8 cellular contexts compared by ENCODE assay signal in the genomic region with DNA sequence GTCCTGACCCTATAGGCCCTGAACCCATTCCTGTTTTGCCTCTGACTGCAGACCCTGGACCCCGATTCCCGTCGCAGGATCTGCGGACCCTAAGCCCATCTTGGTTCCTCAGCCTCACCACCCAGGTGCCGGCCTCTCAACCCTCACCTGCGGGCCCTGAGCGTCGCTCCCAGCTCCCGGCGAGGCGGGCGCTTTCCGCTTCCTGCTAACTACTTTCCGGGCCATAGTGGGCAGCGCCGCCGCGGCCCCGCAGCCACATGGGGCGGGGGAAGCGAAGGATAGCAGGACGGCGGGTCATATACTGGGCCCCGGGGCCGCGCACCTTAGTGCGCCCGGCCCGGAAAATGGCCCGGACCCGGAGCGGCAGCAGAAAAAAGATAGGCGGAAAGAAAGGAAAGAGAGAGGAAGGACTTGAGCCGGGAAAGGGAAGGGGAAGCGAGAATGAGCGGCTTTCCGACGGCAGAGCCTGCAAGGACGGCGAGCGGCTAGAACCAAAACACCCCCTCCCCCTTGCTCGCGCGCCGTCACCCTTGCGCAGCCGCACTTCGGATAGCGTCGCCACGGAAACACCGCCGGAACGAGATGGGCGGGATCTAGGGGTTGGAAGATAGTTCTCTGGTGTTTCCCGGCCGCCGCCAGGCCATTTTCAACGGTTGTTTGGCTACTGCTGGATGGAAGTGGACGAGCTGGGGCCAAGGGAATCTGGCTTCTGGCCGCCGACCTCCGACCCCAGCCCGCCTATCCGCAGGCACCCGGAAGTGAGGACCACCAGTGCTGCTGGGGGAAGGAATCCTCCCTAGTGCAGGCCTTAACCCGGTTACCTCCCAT. TPM values are rescaled to one million over a fixed set of nuclear protein-coding genes. Genes with fewer than 3 reads are reported as not detected.
DNase-seq lines count a peak whose midpoint lies in the region; ATAC-seq, FAIRE-seq and TF ChIP-seq lines count a peak whose summit lies in the region.

DCAF12 (minus strand) TSS at position 492 of the 828 bp plus-strand sequence; CDS start at position 225, 267 bp downstream.

- H3K4me1 ChIP-seq in HUES6 (ENCODE audit: control insufficient read depth, insufficient read depth, low read length), result peaks cover 14% of the 10 kb centered on the region
- peaks cover 57% of the 10 kb centered on the region for H3K4me1 ChIP-seq in OCI-LY1 (ENCODE audit: insufficient read depth, low read length, severe bottlenecking)
- H3K4me1 ChIP-seq in mononuclear cell (ENCODE audit: insufficient read depth, low read length), result peaks cover 49% of the 10 kb centered on the region

- H3K79me2 ChIP-seq in OCI-LY1 (ENCODE audit: insufficient read depth, low read length), result peaks cover 40% of the 10 kb centered on the region

- peak within 1 kb of the TSS; percentile 92 for H3K9ac ChIP-seq in HUES6 (ENCODE audit: low read length)
- H3K9ac ChIP-seq in OCI-LY1 (ENCODE audit: low read length), result peak within 1 kb of the TSS; percentile 91

- no peaks in the 10 kb centered on the region for H3K9me2 ChIP-seq in OCI-LY1 (ENCODE audit: low read depth, low read length)

- H3K9me3 ChIP-seq in HUES6 (ENCODE audit: control insufficient read depth, insufficient read depth, low read depth, low read length) (no peaks in the 10 kb centered on the region), OCI-LY1 (ENCODE audit: low read length) (no peaks in the 10 kb centered on the region), mononuclear cell (ENCODE audit: low read depth, low read length) (no peaks in the 10 kb centered on the region)

- H4K20me1 ChIP-seq in OCI-LY1 (ENCODE audit: insufficient read depth, low read length), result no peaks in the 10 kb centered on the region

- H3K27ac ChIP-seq in HUES6 (ENCODE audit: low read depth, low read length), result peak within 1 kb of the TSS; percentile 76
- peak within 1 kb of the TSS; percentile 94 for H3K27ac ChIP-seq in OCI-LY1 (ENCODE audit: low read depth, low read length, poor library complexity, severe bottlenecking)

- DNase-seq in D721Med (ENCODE audit: insufficient read length, low spot score), result peak; percentile 90
- peak; percentile 84 for DNase-seq in activated T-cell treated with anti-CD3 and anti-CD28 coated beads for 4 hours
- peak; percentile 92 for DNase-seq in epithelial cell of esophagus (ENCODE audit: low read depth)
- DNase-seq in stimulated activated CD8-positive, alpha-beta memory T cell treated with anti-CD3 and anti-CD28 coated beads, Interleukin-2, amount 100 ng/mL, for 48 hours (ENCODE audit: low read depth in 2 of 2), result peak; percentile 83 to 85

- H3K4me3 ChIP-seq in HUES6 (ENCODE audit: low read depth, low read length) (peak within 1 kb of the TSS; percentile 97), OCI-LY1 (ENCODE audit: low read depth, low read length, poor library complexity, severe bottlenecking) (peak within 1 kb of the TSS; percentile 82), epithelial cell of esophagus (ENCODE audit: low read length) (peak within 1 kb of the TSS; percentile 99), mononuclear cell (ENCODE audit: low read length) (peak within 1 kb of the TSS; percentile 60)

- H3F3A ChIP-seq in OCI-LY1 (ENCODE audit: insufficient read depth, low read length), result peaks cover 6% of the 10 kb centered on the region; the same call in 1 of the 2 replicates

- H2AFZ ChIP-seq in OCI-LY1 (ENCODE audit: low read length), result no peak within 1 kb of the TSS

- peak; percentile 77 for ATAC-seq in GM21423 (IDR thresholded peaks at IDR 0.05; ENCODE audit: unreplicated experiment)

- H3K27me3 ChIP-seq in HUES6 (ENCODE audit: control insufficient read depth, insufficient read depth, low read length) (no peaks in the 10 kb centered on the region), OCI-LY1 (ENCODE audit: insufficient read depth, low read length) (no peaks in the 10 kb centered on the region), mononuclear cell (ENCODE audit: insufficient read depth, low read length) (no peaks in the 10 kb centered on the region)

- FAIRE-seq in D721Med (lab: Jason Lieb, UNC), result no peak

- peak within 1 kb of the TSS; percentile 96 for H3K4me2 ChIP-seq in OCI-LY1 (ENCODE audit: low read length)

- H3K36me3 ChIP-seq in HUES6 (ENCODE audit: control insufficient read depth, insufficient read depth, low read length), result peaks cover 24% of the 10 kb centered on the region
- peaks cover 38% of the 10 kb centered on the region for H3K36me3 ChIP-seq in OCI-LY1 (ENCODE audit: insufficient read depth, low read length)

- no peak for TF ChIP-seq CTCF in D721Med (IDR thresholded peaks at IDR 0.05; ENCODE audit: insufficient read depth, missing control alignments)
- no peak for TF ChIP-seq CTCF in OCI-LY1 (IDR thresholded peaks at IDR 0.05; ENCODE audit: low read length)
- TF ChIP-seq CTCF in epithelial cell of esophagus (IDR thresholded peaks at IDR 0.05; ENCODE audit: insufficient read depth, low read depth, low read length, missing control alignments), result no peak

RNA-seq across cellular contexts. Expression of gene DCAF12, which starts in this region (rescaled TPM):
- 6.6 TPM for total RNA-seq in mononuclear cell

Comparison
In these comparisons a context has a peak if more than half of its experiments do, and no peak if none do; other contexts are left out.
1. Peak in every context shown above with its lines: DNase-seq, ATAC-seq, H3K4me3 ChIP-seq and H3K27ac ChIP-seq.